In the genomic region with DNA sequence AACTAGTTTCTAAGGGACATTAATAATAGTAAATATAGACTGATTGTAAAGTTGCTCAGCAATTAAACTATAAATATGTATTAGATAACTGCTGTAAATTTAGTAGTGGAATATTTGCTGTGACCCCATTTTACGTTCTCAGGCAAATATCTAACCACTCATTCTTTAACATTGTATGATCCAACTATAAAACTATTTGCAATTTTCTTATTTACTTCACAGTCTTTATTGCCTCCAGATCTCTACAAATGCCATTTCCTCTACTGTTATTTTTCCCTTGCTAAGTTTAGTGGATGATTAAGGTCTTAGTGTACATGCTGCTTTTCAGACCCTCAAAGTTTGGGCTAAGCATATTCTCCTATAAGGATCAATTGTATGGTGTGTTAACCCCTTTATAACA, we compare ENCODE assay signal across 23 cellular contexts.
DNase-seq lines count a peak whose midpoint lies in the region; ATAC-seq and TF ChIP-seq lines count a peak whose summit lies in the region.
"Had no signal": no experiment of that assay in that cellular context is flagged by ENCODE, and none has a peak within 500 bp of the region (broad histone marks: within the 10 kb centered on the region; RNA-seq: fewer than 3 reads in every experiment).

No MANE protein-coding gene starts in this region.

- POLR2A ChIA-PET in BJ (lab: Charles Lee) (no interaction called here), PC-3 (lab: Charles Lee; ENCODE audit: unreplicated experiment) (interaction anchor here (0.7 kb wide), 1 partner anchor 150 kb away, joined by 3 read pairs; no protein-coding TSS in a partner anchor)

- no peak for TF ChIP-seq CTCF in BJ (IDR thresholded peaks at IDR 0.05; ENCODE audit: insufficient read depth, low read depth, low read length)
- TF ChIP-seq CTCF in PC-3 (conservative IDR thresholded peaks at IDR 0.05; ENCODE audit: low read depth, low read length), result no peak

- DNase-seq in BJ (ENCODE audit: low read depth) (peak; percentile 69), PC-3 (peak; percentile 21), fibroblast of peridontal ligament (ENCODE audit: extremely low read depth) (peak; percentile 65), KG1 (lab: John Stamatoyannopoulos, UW) (no peak)
- DNase-seq in activated effector memory CD4-positive, alpha-beta T cell treated with Interleukin-2 at 50 U/mL for 16 hours, result no peak
- DNase-seq: activated CD4-positive, alpha-beta T cell treated with anti-CD3 and anti-CD28 coated beads, Interleukin-2, amount 10 ng/mL, durations not matched to agents 24 days and 14 days; activated naive CD4-positive, alpha-beta T cell treated with anti-CD3 and anti-CD28 coated beads, Interleukin-2, amount 10 ng/mL, durations not matched to agents 7 days and 5 days; activated T-cell treated with anti-CD3 and anti-CD28 coated beads, Interleukin-2, amount 50 U/mL, for 48 hours; GDM1; heart right ventricle; left colon; NCI-H1092 treated with DMSO at 0.1 percent for 48 hours; NCI-H1930; NCI-H69; small intestine; stimulated activated CD4-positive, alpha-beta T cell treated with anti-CD3 and anti-CD28 coated beads, Interleukin-2, amount 100 ng/mL, for 24 hours; T-helper 2 cell; uterus had no signal

- H3K4me2 ChIP-seq in PC-3 (ENCODE audit: low read length), result no peak overlapping the region
- H3K4me2 ChIP-seq in skeletal muscle satellite cell (ENCODE audit: low read length), result peak overlapping the region; percentile 55

- H3K36me3 ChIP-seq in BJ (ENCODE audit: control insufficient read depth, insufficient read depth, low read length) (no peaks in the 10 kb centered on the region), PC-3 (ENCODE audit: low read depth, low read length) (no peaks in the 10 kb centered on the region), skeletal muscle satellite cell (ENCODE audit: insufficient read depth, low read length) (no peaks in the 10 kb centered on the region)
- H3K36me3 ChIP-seq: heart right ventricle, neutrophil, suprapubic skin, uterus had no signal

- intact Hi-C loops in PC-3 (cut with micrococcal nuclease), result no loop called here

- no peak overlapping the region for H3K4me3 ChIP-seq in BJ (ENCODE audit: low read depth, low read length)
- H3K4me3 ChIP-seq in PC-3 (ENCODE audit: low read length), result no peak overlapping the region
- H3K4me3 ChIP-seq in skeletal muscle satellite cell (ENCODE audit: low read length), result no peak overlapping the region
- H3K4me3 ChIP-seq: heart right ventricle, suprapubic skin, uterus had no signal

- CTCF ChIA-PET in BJ (lab: Yijun Ruan, JAX), result no interaction called here
- CTCF ChIA-PET in PC-3 (lab: Charles Lee), result no interaction called here

- H3K4me1 ChIP-seq in PC-3 (ENCODE audit: insufficient read depth, low read length) (no peaks in the 10 kb centered on the region), skeletal muscle satellite cell (ENCODE audit: control insufficient read depth, insufficient read depth, low read length) (peaks cover 35% of the 10 kb centered on the region)
- H3K4me1 ChIP-seq: heart right ventricle, suprapubic skin, uterus had no signal

- H4K20me1 ChIP-seq in PC-3 (ENCODE audit: low read length), result no peaks in the 10 kb centered on the region

- no peak overlapping the region for H3K27ac ChIP-seq in PC-3 (ENCODE audit: low read length)
- H3K27ac ChIP-seq: foreskin keratinocyte, heart right ventricle, neutrophil, suprapubic skin, uterus had no signal

- no peaks in the 10 kb centered on the region for H3K9me3 ChIP-seq in PC-3 (ENCODE audit: low read length)
- H3K9me3 ChIP-seq in skeletal muscle satellite cell (replicated peaks; ENCODE audit: low read length), result no peaks in the 10 kb centered on the region
- H3K9me3 ChIP-seq: neutrophil, suprapubic skin, uterus had no signal

- H3K9me2 ChIP-seq in PC-3 (replicated peaks; ENCODE audit: low read length), result no peaks in the 10 kb centered on the region

- ATAC-seq in PC-3, result peak; percentile 40; the same call in 1 of the 2 replicates
- no peak for ATAC-seq in HG03342 (IDR thresholded peaks at IDR 0.05; ENCODE audit: unreplicated experiment)
- ATAC-seq: foreskin keratinocyte, heart right ventricle, left colon had no signal

- no peaks in the 10 kb centered on the region for H3K27me3 ChIP-seq in BJ (ENCODE audit: control insufficient read depth, insufficient read depth, low read length)
- H3K27me3 ChIP-seq in PC-3 (ENCODE audit: low read length), result no peaks in the 10 kb centered on the region
- no peaks in the 10 kb centered on the region for H3K27me3 ChIP-seq in skeletal muscle satellite cell (ENCODE audit: control insufficient read depth, insufficient read depth, low read length)
- H3K27me3 ChIP-seq: foreskin keratinocyte, heart right ventricle, neutrophil, suprapubic skin, uterus had no signal

- no peaks in the 10 kb centered on the region for H3K79me2 ChIP-seq in PC-3 (ENCODE audit: low read length)

- no TSS peak for BruUV-seq in PC-3 (replicated peaks; lab: Mats Ljungman, UMichigan)

- H3F3A ChIP-seq in PC-3 (ENCODE audit: low read length, unreplicated experiment), result no peaks in the 10 kb centered on the region

- H2AFZ ChIP-seq in PC-3 (ENCODE audit: low read length), result no peak overlapping the region

- H3K9ac ChIP-seq in PC-3 (ENCODE audit: low read length) (no peak overlapping the region), skeletal muscle satellite cell (ENCODE audit: low read depth, low read length) (peak overlapping the region; percentile 71)

Comparison
In these comparisons a context has a peak if more than half of its experiments do, and no peak if none do; other contexts are left out.
1. DNase-seq: peak in BJ (single experiment), PC-3 (single experiment) and fibroblast of peridontal ligament (single experiment); none in activated effector memory CD4-positive, alpha-beta T cell treated with Interleukin-2 at 50 U/mL for 16 hours (single experiment) and KG1 (single experiment).